12 cellular contexts compared by ENCODE assay signal in the genomic region with DNA sequence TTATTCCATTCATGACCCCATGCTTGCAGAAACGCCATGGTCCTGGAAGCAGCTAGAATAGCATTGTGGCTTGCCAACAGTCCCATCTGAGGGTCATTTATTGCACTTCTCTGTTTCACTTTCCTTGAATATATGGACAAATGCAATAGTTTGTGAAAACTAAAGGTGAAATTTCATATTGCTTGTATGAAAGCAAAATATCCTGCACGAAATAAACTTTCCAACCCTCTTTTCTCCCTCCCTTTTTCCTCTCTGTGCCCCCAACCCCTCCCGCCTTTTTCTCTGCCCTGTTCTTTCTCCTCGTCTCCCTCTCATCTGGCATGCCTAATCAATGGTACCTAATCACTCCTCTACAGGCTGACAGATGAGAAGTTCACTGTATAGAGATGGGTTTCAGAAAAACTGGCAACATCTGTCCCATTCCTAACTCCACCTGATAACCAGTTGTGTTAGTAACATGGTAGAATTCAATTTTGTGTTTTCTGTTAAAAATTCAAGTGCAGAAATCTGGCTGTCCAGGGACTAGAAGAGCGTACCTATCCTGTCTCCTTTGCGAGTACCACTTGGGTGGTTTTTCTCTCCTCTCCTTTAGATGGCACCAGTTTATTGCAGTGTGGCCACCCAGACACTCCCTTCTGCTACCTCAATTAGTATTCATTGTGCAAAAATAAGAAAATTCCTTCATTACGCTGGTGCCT.
DNase-seq lines count a peak whose midpoint lies in the region; ATAC-seq, FAIRE-seq and TF ChIP-seq lines count a peak whose summit lies in the region.
"Had no signal": no experiment of that assay in that cellular context is flagged by ENCODE, and none has a peak within 500 bp of the region (broad histone marks: within the 10 kb centered on the region; RNA-seq: fewer than 3 reads in every experiment).

No MANE protein-coding gene starts in this region.

- H3K79me2 ChIP-seq in MM.1S (ENCODE audit: low read length): no peaks in the 10 kb centered on the region

- no peaks in the 10 kb centered on the region for H3K4me1 Mint-ChIP-seq in activated CD4-positive, alpha-beta T cell treated with anti-CD3 and anti-CD28 coated beads for 36 hours
- H3K4me1 Mint-ChIP-seq: T-helper 17 cell had no signal

- no peak overlapping the region for H3K4me3 Mint-ChIP-seq in activated CD4-positive, alpha-beta T cell treated with anti-CD3 and anti-CD28 coated beads for 36 hours
- H3K4me3 Mint-ChIP-seq: dendritic cell treated with granulocyte-macrophage colony-stimulating factor and Interleukin-4, amounts not matched to agents 40 ng/mL and 50 ng/mL, for 4 days; T-helper 17 cell had no signal

- no peak overlapping the region for H3K4me2 ChIP-seq in MM.1S (ENCODE audit: low read depth, low read length)

- intact Hi-C loops in activated CD4-positive, alpha-beta T cell treated with anti-CD3 and anti-CD28 coated beads for 36 hours (cut with DNase I, micrococcal nuclease): no loop called here

- H3K27me3 Mint-ChIP-seq in activated CD4-positive, alpha-beta T cell treated with anti-CD3 and anti-CD28 coated beads for 36 hours: no peaks in the 10 kb centered on the region
- H3K27me3 Mint-ChIP-seq: dendritic cell treated with granulocyte-macrophage colony-stimulating factor and Interleukin-4, amounts not matched to agents 40 ng/mL and 50 ng/mL, for 4 days; T-helper 17 cell had no signal

- no peaks in the 10 kb centered on the region for H4K20me1 ChIP-seq in MM.1S (ENCODE audit: insufficient read depth, low read length)

- no peak overlapping the region for H2AFZ ChIP-seq in MM.1S (ENCODE audit: low read length)

- no peaks in the 10 kb centered on the region for H3K9me3 Mint-ChIP-seq in activated CD4-positive, alpha-beta T cell treated with anti-CD3 and anti-CD28 coated beads for 36 hours (ENCODE audit: low read depth)
- H3K9me3 Mint-ChIP-seq: dendritic cell treated with granulocyte-macrophage colony-stimulating factor and Interleukin-4, amounts not matched to agents 40 ng/mL and 50 ng/mL, for 4 days had no signal

- H3K36me3 Mint-ChIP-seq in activated CD4-positive, alpha-beta T cell treated with anti-CD3 and anti-CD28 coated beads for 36 hours (ENCODE audit: low read depth): no peaks in the 10 kb centered on the region

- H3K4me1 ChIP-seq in MM.1S (ENCODE audit: low read length) (peaks cover 20% of the 10 kb centered on the region), HAP-1 (no peaks in the 10 kb centered on the region)

- no peak overlapping the region for H3K27ac Mint-ChIP-seq in activated CD4-positive, alpha-beta T cell treated with anti-CD3 and anti-CD28 coated beads for 36 hours
- H3K27ac Mint-ChIP-seq: dendritic cell treated with granulocyte-macrophage colony-stimulating factor and Interleukin-4, amounts not matched to agents 40 ng/mL and 50 ng/mL, for 4 days; T-helper 17 cell had no signal

- no peak for ATAC-seq in activated CD4-positive, alpha-beta T cell treated with anti-CD3 and anti-CD28 coated beads for 36 hours
- no peak for ATAC-seq in GM21528 (IDR thresholded peaks at IDR 0.05; ENCODE audit: low FRiP score, unreplicated experiment)
- ATAC-seq: T-helper 17 cell had no signal

- H3K27me3 ChIP-seq in MM.1S (replicated peaks; ENCODE audit: insufficient read depth, low read length) (no peaks in the 10 kb centered on the region), HAP-1 (ENCODE audit: low read depth) (no peaks in the 10 kb centered on the region)
- H3K27me3 ChIP-seq: ovary had no signal

- CTCF ChIA-PET in RWPE1 (lab: Yijun Ruan, JAX): interaction anchor here (0.6 to 0.7 kb wide), 3 partner anchors 21 to 1354 kb away, joined by 3 to 5 read pairs (median 3); no protein-coding TSS in a partner anchor
- CTCF ChIA-PET in activated CD4-positive, alpha-beta T cell treated with anti-CD3 and anti-CD28 coated beads for 36 hours (lab: Charles Lee): no interaction called here

- 0 out of 2 replicates have a peak, but pooled peaks cover 5% of the 10 kb centered on the region for H3F3A ChIP-seq in MM.1S (ENCODE audit: insufficient read depth, low read length)

- H3K9me2 ChIP-seq in MM.1S (replicated peaks; ENCODE audit: insufficient read depth, low read length): no peaks in the 10 kb centered on the region

- FAIRE-seq in HTR-8/SVneo (lab: Jason Lieb, UNC): no peak

- TF ChIP-seq CTCF in C4-2B (conservative IDR thresholded peaks at IDR 0.05) (peak; percentile 41), MM.1S (IDR thresholded peaks at IDR 0.05; ENCODE audit: low read length) (peak; percentile 8; the same call in 1 of the 2 replicates), RWPE1 (conservative IDR thresholded peaks at IDR 0.05; ENCODE audit: low read depth) (no peak; the same call in 1 of the 2 replicates)

- in situ Hi-C loops in HAP-1 (cut with MboI; ENCODE audit: low sequenced_read_pairs): no loop called here

- H3K27ac ChIP-seq in C4-2B (no peak overlapping the region), MM.1S (ENCODE audit: low read length) (no peak overlapping the region), RWPE1 (no peak overlapping the region)
- H3K27ac ChIP-seq: ovary had no signal

- POLR2A ChIA-PET in RWPE1 (lab: Yijun Ruan, JAX; ENCODE audit: low non-redundant PET): no interaction called here
- POLR2A ChIA-PET in activated CD4-positive, alpha-beta T cell treated with anti-CD3 and anti-CD28 coated beads for 36 hours (lab: Charles Lee): no interaction called here

- H3K36me3 ChIP-seq in MM.1S (replicated peaks; ENCODE audit: insufficient read depth, low read length) (no peaks in the 10 kb centered on the region), HAP-1 (replicated peaks) (no peaks in the 10 kb centered on the region)
- H3K36me3 ChIP-seq: ovary had no signal

- no peak overlapping the region for H3K9ac ChIP-seq in MM.1S (ENCODE audit: low read length)

- H3K4me3 ChIP-seq in MM.1S (ENCODE audit: low read length) (no peak overlapping the region), HAP-1 (no peak overlapping the region)
- H3K4me3 ChIP-seq: ovary had no signal

- H3K9me3 ChIP-seq in MM.1S (replicated peaks; ENCODE audit: insufficient read depth, low read length) (no peaks in the 10 kb centered on the region), HAP-1 (no peaks in the 10 kb centered on the region)
- H3K9me3 ChIP-seq: ovary had no signal

- DNase-seq in MM.1S (no peak), RWPE1 (ENCODE audit: low spot score) (peak; percentile 38), kidney glomerular epithelial cell (lab: John Stamatoyannopoulos, UW) (peak; percentile 24), HTR-8/SVneo (ENCODE audit: insufficient read length, low spot score) (no peak), HAP-1 (ENCODE audit: low spot score in 2 of 2) (no peak)
- DNase-seq in activated CD4-positive, alpha-beta T cell treated with anti-CD3 and anti-CD28 coated beads for 36 hours: no peak
- DNase-seq: activated T-cell treated with anti-CD3 and anti-CD28 coated beads, Interleukin-2, amount 50 U/mL, for 1 hour; ovary; T-helper 17 cell had no signal

Comparison
In these comparisons a context has a peak if more than half of its experiments do, and no peak if none do; other contexts are left out.
1. DNase-seq: peak in RWPE1 (single experiment) and kidney glomerular epithelial cell (single experiment); none in MM.1S (single experiment), HTR-8/SVneo (single experiment), HAP-1 (0 of 2) and activated CD4-positive, alpha-beta T cell treated with anti-CD3 and anti-CD28 coated beads for 36 hours (single experiment).